In genomic region chr7:78704504-78704903, GRCh38 we compare ENCODE assay signal across 33 cellular contexts.
"Had no signal": no experiment of that assay in that cellular context is flagged by ENCODE, and none has a peak within 500 bp of the region (broad histone marks: within the 10 kb centered on the region; RNA-seq: fewer than 3 reads in every experiment).

No MANE protein-coding gene starts in this region.

- DNase-seq: activated effector memory CD4-positive, alpha-beta T cell treated with anti-CD3 and anti-CD28 coated beads, Interleukin-2, amount 50 U/mL, for 16 hours; activated effector memory CD4-positive, alpha-beta T cell treated with Interleukin-2 at 50 U/mL for 16 hours; activated gamma-delta T cell; activated gamma-delta T cell treated with Interleukin-2 at 50 U/mL for 16 hours; activated naive CD4-positive, alpha-beta T cell; activated naive CD4-positive, alpha-beta T cell treated with anti-CD3 and anti-CD28 coated beads for 36 hours; activated naive CD4-positive, alpha-beta T cell treated with anti-CD3 and anti-CD28 coated beads, Interleukin-2, amount 10 ng/mL, durations not matched to agents 7 days and 5 days; activated naive CD4-positive, alpha-beta T cell treated with anti-CD3 and anti-CD28 coated beads, Interleukin-2, amount 50 U/mL, for 16 hours; activated naive CD4-positive, alpha-beta T cell treated with Interleukin-2 at 50 U/mL for 16 hours; activated naive CD8-positive, alpha-beta T cell treated with anti-CD3 and anti-CD28 coated beads for 36 hours; activated naive CD8-positive, alpha-beta T cell treated with anti-CD3 and anti-CD28 coated beads, Interleukin-2, amount 10 ng/mL, durations not matched to agents 7 days and 5 days; activated naive CD8-positive, alpha-beta T cell treated with anti-CD3 and anti-CD28 coated beads, Interleukin-2, amount 50 U/mL, for 24 hours; activated T-cell treated with anti-CD3 and anti-CD28 coated beads, Interleukin-2, amount 50 U/mL, for 24 hours; activated T-cell treated with anti-CD3 and anti-CD28 coated beads, Interleukin-2, amount 50 U/mL, for 4 hours; activated T-cell treated with anti-CD3 and anti-CD28 coated beads, Interleukin-2, amount 50 U/mL, for 48 hours; activated T-cell treated with anti-CD3 and anti-CD28 coated beads, Interleukin-2, amount 50 U/mL, for 72 hours; adrenal gland; amniotic stem cell; amygdala; anterior cingulate cortex; aorta; body of pancreas; brain microvascular endothelial cell; caudate nucleus; central memory CD4-positive, alpha-beta T cell; cerebellar nuclear complex had no signal

- ATAC-seq: activated naive CD4-positive, alpha-beta T cell treated with anti-CD3 and anti-CD28 coated beads, Interleukin-2, amount 50 U/mL, for 72 hours; activated naive CD8-positive, alpha-beta T cell treated with anti-CD3 and anti-CD28 coated beads, Interleukin-2, amount 50 U/mL, for 24 hours; activated T-cell treated with anti-CD3 and anti-CD28 coated beads, Interleukin-2, amount 50 U/mL, for 4 hours; activated T-cell treated with anti-CD3 and anti-CD28 coated beads, Interleukin-2, amount 50 U/mL, for 72 hours; activated T-helper 17 cell treated with anti-CD3 and anti-CD28 coated beads, Interleukin-2, amount 50 U/mL, for 72 hours; body of pancreas had no signal

- H3K27ac ChIP-seq: adrenal gland, ascending aorta, body of pancreas, brain microvascular endothelial cell, breast epithelium, cardiac muscle cell had no signal

- FAIRE-seq: astrocyte, bronchial epithelial cell had no signal

- H3K27me3 ChIP-seq: adrenal gland, ascending aorta, body of pancreas, brain microvascular endothelial cell, breast epithelium, cardiac muscle cell had no signal

- H3K4me3 ChIP-seq: adrenal gland, ascending aorta, body of pancreas, breast epithelium, cardiac muscle cell had no signal

- H3K36me3 ChIP-seq: adrenal gland, ascending aorta, brain microvascular endothelial cell, breast epithelium, cardiac muscle cell had no signal

- H3K9me3 ChIP-seq: adrenal gland, ascending aorta, body of pancreas, breast epithelium had no signal

- H3K4me1 ChIP-seq: adrenal gland, body of pancreas, breast epithelium had no signal
